In genomic region chr12:122891661-122892525, GRCh38 we compare ENCODE assay signal across 7 cellular contexts. TPM values are rescaled to one million over a fixed set of nuclear protein-coding genes. Genes with fewer than 3 reads are reported as not detected.
DNase-seq lines count a peak whose midpoint lies in the region; ATAC-seq and TF ChIP-seq lines count a peak whose summit lies in the region.

No MANE protein-coding gene starts in this region.

- peak overlapping the region; percentile 96 for H3K27ac Mint-ChIP-seq in activated B cell treated with CpG ODN at 0.5 μM for 24 hours
- H3K27ac Mint-ChIP-seq in immature natural killer cell, result peak overlapping the region; percentile 22 to 89 (median 54)

- H3K27ac ChIP-seq in HUES64 (ENCODE audit: low read depth, low read length) (peak overlapping the region; percentile 90; the same call in 1 of the 2 replicates), suprapubic skin (peak overlapping the region; percentile 77)

- TF ChIP-seq EP300 in suprapubic skin (IDR thresholded peaks at IDR 0.05), result no peak

- ATAC-seq in activated B cell treated with CpG ODN at 0.5 μM for 24 hours (ENCODE audit: low read depth), result no peak
- ATAC-seq in GM21515 (IDR thresholded peaks at IDR 0.05; ENCODE audit: unreplicated experiment), result no peak

- no peak for TF ChIP-seq CTCF in activated B cell treated with CpG ODN at 0.5 μM for 24 hours (IDR thresholded peaks at IDR 0.05)
- no peak for TF ChIP-seq CTCF in suprapubic skin (IDR thresholded peaks at IDR 0.05)

- H3K36me3 ChIP-seq in HUES64 (ENCODE audit: insufficient read depth, low read length), result no peaks in the 10 kb centered on the region; the same call in 1 of the 2 replicates
- no peaks in the 10 kb centered on the region for H3K36me3 ChIP-seq in suprapubic skin

- no peak for TF ChIP-seq POLR2A in suprapubic skin (IDR thresholded peaks at IDR 0.05)

- H3K9me3 ChIP-seq in HUES64 (ENCODE audit: insufficient read depth, low read depth, low read length), result no peaks in the 10 kb centered on the region
- H3K9me3 ChIP-seq in suprapubic skin, result no peaks in the 10 kb centered on the region

- H3K4me1 ChIP-seq in HUES64 (ENCODE audit: insufficient read depth, low read length) (peaks cover 63% of the 10 kb centered on the region), suprapubic skin (peaks cover 88% of the 10 kb centered on the region)

- H3K36me3 Mint-ChIP-seq in activated B cell treated with CpG ODN at 0.5 μM for 24 hours (ENCODE audit: low read depth) (peaks cover 27% of the 10 kb centered on the region), immature natural killer cell (no peaks in the 10 kb centered on the region)

- H3K4me3 Mint-ChIP-seq in activated B cell treated with CpG ODN at 0.5 μM for 24 hours, result peak overlapping the region; percentile 45
- H3K4me3 Mint-ChIP-seq in immature natural killer cell, result peak overlapping the region; percentile 42 to 90 (median 84)

- peaks cover 96% of the 10 kb centered on the region for H3K4me1 Mint-ChIP-seq in activated B cell treated with CpG ODN at 0.5 μM for 24 hours
- peaks cover 91 to 97% of the 10 kb centered on the region in 2 donors for H3K4me1 Mint-ChIP-seq in immature natural killer cell

- POLR2A ChIA-PET in activated B cell treated with CpG ODN at 0.5 μM for 24 hours (lab: Charles Lee), result interaction anchor here (0.5 to 6.5 kb wide), 10 partner anchors 7 to 1540 kb away, joined by 3 to 99 read pairs (median 5); partner anchors contain the start of genes ANAPC5 and VPS37B

- peak overlapping the region; percentile 9; the same call in 1 of the 2 replicates for H3K9ac ChIP-seq in HUES64 (ENCODE audit: low read depth, low read length)

- H3K9me3 Mint-ChIP-seq in activated B cell treated with CpG ODN at 0.5 μM for 24 hours, result no peaks in the 10 kb centered on the region
- H3K9me3 Mint-ChIP-seq in immature natural killer cell, result no peaks in the 10 kb centered on the region

- intact Hi-C loops in activated B cell treated with CpG ODN at 0.5 μM for 24 hours (cut with micrococcal nuclease), result loop anchor here (10.0 kb wide), 1 partner anchor 487 kb away; no protein-coding TSS in a partner anchor

- WGBS in HUES64, result 20% methylated on average over 10 of the region's 10 CpGs
- 18% methylated on average over 10 of the region's 10 CpGs for WGBS in suprapubic skin

- CTCF ChIA-PET in activated B cell treated with CpG ODN at 0.5 μM for 24 hours (lab: Charles Lee), result interaction anchor here (1.4 to 6.1 kb wide), 2 partner anchors 29 to 61 kb away, joined by 4 to 25 read pairs; no protein-coding TSS in a partner anchor

- H3K27me3 Mint-ChIP-seq in activated B cell treated with CpG ODN at 0.5 μM for 24 hours (no peaks in the 10 kb centered on the region), immature natural killer cell (ENCODE audit: low read depth in 3 of 3) (peaks cover 17 to 42% (median 34%) of the 10 kb centered on the region in 3 donors)

- H3K4me3 ChIP-seq in HUES64 (ENCODE audit: low read length) (peak overlapping the region; percentile 30), suprapubic skin (peak overlapping the region; percentile 27)

- DNase-seq in activated B cell treated with CpG ODN at 0.5 μM for 24 hours (no peak), immature natural killer cell (no peak), suprapubic skin (ENCODE audit: low spot score in 2 of 2) (no peak), T-helper 9 cell (no peak)
- no peak for DNase-seq in activated CD4-positive, alpha-beta T cell treated with anti-CD3 and anti-CD28 coated beads for 4 hours

- peaks cover 33% of the 10 kb centered on the region for H3K27me3 ChIP-seq in HUES64 (ENCODE audit: insufficient read depth, low read length)
- H3K27me3 ChIP-seq in suprapubic skin, result no peaks in the 10 kb centered on the region

RNA-seq across cellular contexts. Expression of gene VPS37B, which starts 4.0 kb away (rescaled TPM):
- polyA plus RNA-seq in HUES64 (2013, experiment 1 of 2), result 8.4 TPM
- polyA plus RNA-seq in HUES64 (2013, experiment 2 of 2), result 10.7 TPM
- total RNA-seq in activated B cell treated with CpG ODN at 0.5 μM for 24 hours, result 51.4 and 54.1 TPM in 2 replicates
- polyA plus RNA-seq in immature natural killer cell, result 10 to 100 TPM; 39.5 to 70.1 (median 43.6) TPM
- total RNA-seq in suprapubic skin, result 10 to 100 TPM; 42.0 to 67.1 (median 63.0) TPM

RNA-seq across cellular contexts. Expression of gene HIP1R, which starts 56.6 kb away (rescaled TPM):
- polyA plus RNA-seq in HUES64 (2013, experiment 1 of 2), result 5.8 TPM
- 8.2 TPM for polyA plus RNA-seq in HUES64 (2013, experiment 2 of 2)
- 132 and 154 TPM in 2 replicates for total RNA-seq in activated B cell treated with CpG ODN at 0.5 μM for 24 hours
- 10 to 100 TPM in 1 of 3 donors, 1 to 10 TPM in 2; 4.4 to 14.6 (median 5.1) TPM for polyA plus RNA-seq in immature natural killer cell
- total RNA-seq in suprapubic skin, result 100 to 1,000 TPM; 162 to 289 (median 200) TPM
